Comparison of ENCODE assay signal across 8 cellular contexts in the genomic region with DNA sequence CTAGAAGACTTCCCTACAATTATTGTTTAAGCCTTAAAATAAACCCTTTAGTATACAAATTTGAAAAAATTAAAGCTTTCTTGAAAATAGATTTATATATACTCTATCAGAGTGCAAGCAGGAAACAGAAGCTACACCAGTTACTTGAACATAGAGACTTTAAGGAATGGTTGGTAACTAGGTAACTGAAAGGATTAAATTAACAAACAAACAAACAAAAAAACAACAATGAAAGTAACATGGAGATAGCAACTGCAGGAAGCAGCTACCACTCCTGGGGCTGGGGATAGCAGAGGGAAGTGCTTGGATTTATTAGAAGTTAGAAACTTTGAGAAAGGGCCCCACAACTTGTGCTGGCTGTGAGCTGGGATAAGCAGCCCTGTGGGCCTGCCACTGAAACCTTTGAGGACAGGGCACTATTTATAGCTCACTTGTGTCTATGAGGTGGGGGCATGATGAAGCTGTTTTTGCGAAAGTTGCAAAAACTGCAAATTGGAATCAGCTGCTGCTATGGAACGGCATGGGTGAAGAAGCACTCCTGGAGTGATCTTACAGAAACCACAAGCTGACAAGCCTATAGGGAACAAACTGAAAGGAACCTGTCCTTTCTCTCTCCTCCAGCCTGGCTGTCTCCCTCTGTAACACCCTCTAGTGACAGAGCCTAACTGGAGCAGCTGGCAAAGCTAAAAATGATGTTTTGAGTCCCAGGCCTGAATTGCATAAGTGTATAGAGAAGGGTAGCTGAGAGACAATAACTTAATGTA.
A peak's percentile ranks its signal among the peaks of the same experiment; 100 is the strongest.
DNase-seq lines count a peak whose midpoint lies in the region; ATAC-seq, FAIRE-seq and TF ChIP-seq lines count a peak whose summit lies in the region.

No MANE protein-coding gene starts in this region.

- intact Hi-C loops in GM12878 (cut with micrococcal nuclease; ENCODE audit: unreplicated experiment) = no loop called here

- H3K79me2 ChIP-seq in GM12878 (ENCODE audit: control insufficient read depth, insufficient read depth, low read length) = no peaks in the 10 kb centered on the region

- WGBS in GM12878 (ENCODE audit: insufficient coverage, insufficient replicate concordance, low lambda C conversion rate, missing lambda C conversion rate) = 3% methylated on average over 2 of the region's 2 CpGs

- TF ChIP-seq CTCF in GM12878 (IDR thresholded peaks at IDR 0.05 in 2 of 3, conservative IDR thresholded peaks at IDR 0.05 in 1 of 3; ENCODE audit: control insufficient read depth in 2 of 3, extremely low read depth in 1 of 3, insufficient read depth in 1 of 3, low read depth in 3 of 3, low read length in 3 of 3) = peak; percentile 21 to 38 (median 26); a peak in 3 of 6 replicates

- H3K4me3 ChIP-seq in H7 (ENCODE audit: insufficient read depth, low read depth, low read length) (no peak overlapping the region), MG63 (no peak overlapping the region), GM12878 (no peak overlapping the region)

- peak; percentile 92 for ATAC-seq in GM12878

- H3K36me3 ChIP-seq in H7 (replicated peaks; ENCODE audit: control insufficient read depth, insufficient read depth, low read length) = no peaks in the 10 kb centered on the region
- no peaks in the 10 kb centered on the region for H3K36me3 ChIP-seq in MG63
- H3K36me3 ChIP-seq in GM12878 (ENCODE audit: control insufficient read depth in 2 of 2, insufficient read depth in 2 of 2, low read length in 1 of 2) = no peaks in the 10 kb centered on the region

- no TSS peak for BruUV-seq in GM12878 (replicated peaks; lab: Mats Ljungman, UMichigan)

- no peaks in the 10 kb centered on the region for H4K20me1 ChIP-seq in GM12878 (ENCODE audit: control insufficient read depth, insufficient read depth)

- TF ChIP-seq RAD21 in GM12878 (IDR thresholded peaks at IDR 0.05; ENCODE audit: insufficient read depth, low read depth, low read length) = peak; percentile 41

- H3K4me2 ChIP-seq in GM12878 (ENCODE audit: control insufficient read depth, insufficient read depth) = 0 out of 2 replicates have a peak overlapping the region, but pooled peaks have one; percentile 38

- no peaks in the 10 kb centered on the region for H3K9me3 ChIP-seq in MG63
- H3K9me3 ChIP-seq in GM12878 (replicated peaks; ENCODE audit: control insufficient read depth, insufficient read depth, low read length) = no peaks in the 10 kb centered on the region; the same call in 2 of the 3 replicates

- DNase-seq in NCI-H1436 (lab: John Stamatoyannopoulos, UW) (peak; percentile 17), NCI-H1436 treated with DMSO at 0.1 percent for 48 hours (lab: John Stamatoyannopoulos, UW) (no peak), H7 (peak; percentile 69), MG63 (peak; percentile 12), GM12878 (ENCODE audit: low read depth, low spot score) (peak; percentile 41), inferior parietal cortex (ENCODE audit: extremely low spot score) (peak; percentile 70), urothelium cell line (ENCODE audit: low spot score) (peak; percentile 8), NCI-H128 (lab: John Stamatoyannopoulos, UW; ENCODE audit: unreplicated experiment) (no peak)

- POLR2A ChIA-PET in GM12878 (lab: Charles Lee) = no interaction called here

- CTCF ChIA-PET in GM12878 (lab: Yijun Ruan, JAX) = interaction anchor here (0.7 to 3.2 kb wide), 7 partner anchors 12 to 1347 kb away, joined by 3 to 19 read pairs (median 4); no protein-coding TSS in a partner anchor

- H3K9ac ChIP-seq in GM12878 (ENCODE audit: control insufficient read depth, insufficient read depth, low read length) = no peak overlapping the region

- H3K27me3 ChIP-seq in H7 (ENCODE audit: control insufficient read depth, insufficient read depth, low read length) = no peaks in the 10 kb centered on the region
- H3K27me3 ChIP-seq in MG63 = no peaks in the 10 kb centered on the region
- H3K27me3 ChIP-seq in GM12878 (replicated peaks in 1 of 2; ENCODE audit: control insufficient read depth in 2 of 2, insufficient read depth in 2 of 2, low read length in 1 of 2) = no peaks in the 10 kb centered on the region

- H3K4me1 ChIP-seq in GM12878 (ENCODE audit: control insufficient read depth, insufficient read depth, low read length) = no peaks in the 10 kb centered on the region

- FAIRE-seq in GM12878 (lab: Jason Lieb, UNC) (no peak), urothelium cell line (lab: Jason Lieb, UNC) (no peak)

- TF ChIP-seq EP300 in GM12878 (IDR thresholded peaks at IDR 0.05; ENCODE audit: borderline replicate concordance in 1 of 2, control insufficient read depth in 1 of 2, low read depth in 2 of 2, low read length in 2 of 2) = no peak

- SMC1A ChIA-PET in GM12878 (lab: Charles Lee; ENCODE audit: uncharacterized antibody, unreplicated experiment) = interaction anchor here (0.9 to 2.1 kb wide), 10 partner anchors 11 to 596 kb away, joined by 3 to 11 read pairs (median 4); no protein-coding TSS in a partner anchor

- TF ChIP-seq POLR2A in GM12878 (IDR thresholded peaks at IDR 0.05; ENCODE audit: low read depth, low read length) = no peak

- in situ Hi-C loops in GM12878 (cut with MboI) = no loop called here

- RAD21 ChIA-PET in GM12878 (lab: Charles Lee; ENCODE audit: unreplicated experiment) = interaction anchor here (0.6 to 1.5 kb wide), 4 partner anchors 42 to 199 kb away, joined by 3 to 7 read pairs (median 3); no protein-coding TSS in a partner anchor

- H3K27ac ChIP-seq in GM12878 (ENCODE audit: control insufficient read depth, insufficient read depth) = no peak overlapping the region

- peak overlapping the region; percentile 5 for H2AFZ ChIP-seq in GM12878 (ENCODE audit: control insufficient read depth, low read depth, low read length)

TF ChIP-seq in GM12878, 131 proteins besides CTCF, POLR2A, EP300 and RAD21:
- TF ChIP-seq SMC3 (IDR thresholded peaks at IDR 0.05; ENCODE audit: borderline replicate concordance, low read length) = peak; percentile 39; the same call in 1 of the 2 replicates
- TF ChIP-seq RUNX3 (IDR thresholded peaks at IDR 0.05; ENCODE audit: low read length) = peak; percentile 74
- peak; percentile 51 for TF ChIP-seq MEF2B (IDR thresholded peaks at IDR 0.05; ENCODE audit: partially characterized antibody, poor library complexity, severe bottlenecking)
- TF ChIP-seq BCLAF1 (IDR thresholded peaks at IDR 0.05) = no peak
- TF ChIP-seq BRCA1 (IDR thresholded peaks at IDR 0.05; ENCODE audit: low read depth, low read length) = no peak
- TF ChIP-seq RAD51 (IDR thresholded peaks at IDR 0.05) = no peak
- TF ChIP-seq IKZF2 (IDR thresholded peaks at IDR 0.05) = 0 out of 4 replicates have a peak, but pooled peaks of 1 of the 2 experiments have one; percentile 33
- TF ChIP-seq IKZF1 (conservative IDR thresholded peaks at IDR 0.05) = peak; percentile 39; the same call in 1 of the 2 replicates
- peak; percentile 9; the same call in 1 of the 2 replicates for TF ChIP-seq PAX5 (IDR thresholded peaks at IDR 0.05; ENCODE audit: borderline replicate concordance, low read depth, low read length)
- TF ChIP-seq MEF2A (IDR thresholded peaks at IDR 0.05; ENCODE audit: insufficient read depth, low read depth, low read length) = 0 out of 2 replicates have a peak, but pooled peaks have one; percentile 52

Comparison
In these comparisons a context has a peak if more than half of its experiments do, and no peak if none do; other contexts are left out.
1. DNase-seq: peak in NCI-H1436 (single experiment), H7 (single experiment), MG63 (single experiment), GM12878 (single experiment), inferior parietal cortex (single experiment) and urothelium cell line (single experiment); none in NCI-H1436 treated with DMSO at 0.1 percent for 48 hours (single experiment) and NCI-H128 (single experiment).